13 cellular contexts compared by ENCODE assay signal in genomic region chr16:27470567-27471431, GRCh38.
DNase-seq lines count a peak whose midpoint lies in the region; ATAC-seq, FAIRE-seq and TF ChIP-seq lines count a peak whose summit lies in the region.
"Had no signal": no experiment of that assay in that cellular context is flagged by ENCODE, and none has a peak within 500 bp of the region (broad histone marks: within the 10 kb centered on the region; RNA-seq: fewer than 3 reads in every experiment).

No MANE protein-coding gene starts in this region.

- no peak overlapping the region for H3K4me3 ChIP-seq in fibroblast of the aortic adventitia (ENCODE audit: low read depth, low read length)
- no peak overlapping the region for H3K4me3 ChIP-seq in prostate gland

- H3K4me1 ChIP-seq in prostate gland (replicated peaks), result no peaks in the 10 kb centered on the region

- FAIRE-seq in RCC 7860 (lab: Jason Lieb, UNC), result peak; percentile 96
- FAIRE-seq: bronchial epithelial cell had no signal

- H3K4me3 Mint-ChIP-seq in naive thymus-derived CD8-positive, alpha-beta T cell, result no peak overlapping the region

- no peaks in the 10 kb centered on the region for H3K27me3 ChIP-seq in prostate gland (replicated peaks; ENCODE audit: insufficient read depth)

- ATAC-seq in naive thymus-derived CD8-positive, alpha-beta T cell, result no peak
- no peak for ATAC-seq in HG02571 (IDR thresholded peaks at IDR 0.05; ENCODE audit: unreplicated experiment)
- no peak for ATAC-seq in HG02884 (IDR thresholded peaks at IDR 0.05; ENCODE audit: unreplicated experiment)

- no peak overlapping the region for H3K27ac ChIP-seq in prostate gland

- DNase-seq in AG08395 (ENCODE audit: low spot score), result peak; percentile 98
- peak; percentile 92 for DNase-seq in RCC 7860 (ENCODE audit: low spot score)
- peak; percentile 31 for DNase-seq in fibroblast of the aortic adventitia (ENCODE audit: low read depth)
- DNase-seq in naive thymus-derived CD8-positive, alpha-beta T cell, result no peak
- DNase-seq in prostate gland (ENCODE audit: low spot score), result no peak
- no peak for DNase-seq in COLO668 (lab: John Stamatoyannopoulos, UW; ENCODE audit: unreplicated experiment)
- DNase-seq: activated T-cell treated with anti-CD3 and anti-CD28 coated beads, Interleukin-2, amount 50 U/mL, for 1 hour; glutamatergic neuron; H7; stimulated activated naive CD4-positive, alpha-beta T cell treated with Interleukin-2 at 50 U/mL for 16 hours had no signal

- WGBS in prostate gland, result 78% methylated on average over 28 of the region's 28 CpGs

- no peaks in the 10 kb centered on the region for H3K27me3 Mint-ChIP-seq in naive thymus-derived CD8-positive, alpha-beta T cell

- TF ChIP-seq CTCF in fibroblast of the aortic adventitia (IDR thresholded peaks at IDR 0.05; ENCODE audit: insufficient read depth, low read length) (no peak), prostate gland (IDR thresholded peaks at IDR 0.05) (no peak)

- TF ChIP-seq POLR2A in prostate gland (IDR thresholded peaks at IDR 0.05), result no peak

- peaks cover 0 to 4% (median 0%) of the 10 kb centered on the region in 9 donors for H3K9me3 Mint-ChIP-seq in naive thymus-derived CD8-positive, alpha-beta T cell

- H3K36me3 ChIP-seq in prostate gland, result peaks cover 30 to 46% of the 10 kb centered on the region in 2 donors

- H3K36me3 Mint-ChIP-seq in naive thymus-derived CD8-positive, alpha-beta T cell, result peaks cover 9 to 93% (median 67%) of the 10 kb centered on the region in 3 donors

- intact Hi-C loops in prostate gland (cut with DNase I), result no loop called here

- peaks cover 3 to 11% (median 8%) of the 10 kb centered on the region in 4 donors for H3K4me1 Mint-ChIP-seq in naive thymus-derived CD8-positive, alpha-beta T cell

- no peaks in the 10 kb centered on the region for H3K9me3 ChIP-seq in prostate gland

- POLR2A ChIA-PET in naive thymus-derived CD8-positive, alpha-beta T cell (lab: Charles Lee), result no interaction called here

- H3K27ac Mint-ChIP-seq in naive thymus-derived CD8-positive, alpha-beta T cell, result peak overlapping the region in 6 of 10 donors; percentile 18 to 87 (median 60)

Comparison
In these comparisons a context has a peak if more than half of its experiments do, and no peak if none do; other contexts are left out.
1. DNase-seq: peak in AG08395 (single experiment), RCC 7860 (single experiment) and fibroblast of the aortic adventitia (single experiment); none in naive thymus-derived CD8-positive, alpha-beta T cell (0 of 10), prostate gland (single experiment) and COLO668 (single experiment).